10 cellular contexts compared by ENCODE assay signal in the genomic region with DNA sequence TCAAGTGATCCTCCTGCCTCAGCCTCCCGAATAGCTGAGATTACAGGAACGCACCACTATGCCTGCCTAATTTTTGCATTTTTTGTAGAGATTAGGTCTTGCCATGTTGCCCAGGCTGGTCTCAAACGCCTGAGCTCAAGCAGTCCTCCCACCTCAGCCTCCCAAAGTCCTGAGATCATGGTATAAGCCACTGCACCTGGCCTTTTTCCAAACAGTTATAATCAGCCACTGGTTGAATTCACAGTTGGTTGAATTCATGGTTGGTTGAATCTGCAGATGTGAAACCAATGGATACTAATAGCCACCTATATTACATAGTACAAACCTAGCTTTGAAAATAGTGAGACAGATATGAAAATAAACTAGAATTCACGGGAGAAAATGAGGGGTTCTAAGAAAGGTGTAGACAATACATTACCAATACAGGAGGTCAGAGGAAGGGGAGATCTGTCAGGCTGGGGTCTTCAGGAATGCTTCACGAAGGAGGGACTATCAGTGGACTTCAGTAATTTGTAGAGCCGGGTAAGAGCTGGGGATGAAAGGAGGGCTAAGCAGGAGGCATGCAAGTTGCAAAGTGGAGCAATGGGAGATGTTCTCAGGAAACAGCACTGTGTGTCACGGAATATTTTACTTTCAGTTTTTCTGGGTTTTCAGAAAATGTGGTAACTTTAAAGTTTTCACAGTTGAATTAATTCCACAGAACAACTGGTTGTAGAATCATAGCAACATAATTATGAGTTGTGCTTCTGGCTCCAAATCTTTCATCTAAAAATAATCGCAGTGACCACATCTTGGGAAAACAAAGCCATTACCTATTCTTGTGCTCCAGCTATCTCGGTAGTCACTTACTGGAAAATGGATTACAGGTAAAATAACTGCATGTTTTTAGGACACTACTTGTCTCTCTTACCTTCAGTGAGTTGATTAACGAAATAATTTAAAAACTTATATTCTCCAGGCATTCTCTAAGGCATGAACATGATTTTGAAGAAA. TPM values are rescaled to one million over a fixed set of nuclear protein-coding genes. Genes with fewer than 3 reads are reported as not detected.
A peak's percentile ranks its signal among the peaks of the same experiment; 100 is the strongest.
DNase-seq lines count a peak whose midpoint lies in the region; ATAC-seq and TF ChIP-seq lines count a peak whose summit lies in the region.
"Had no signal": no experiment of that assay in that cellular context is flagged by ENCODE, and none has a peak within 500 bp of the region (broad histone marks: within the 10 kb centered on the region; RNA-seq: fewer than 3 reads in every experiment).

No MANE protein-coding gene starts in this region.

- H4K20me1 ChIP-seq in OCI-LY7 (ENCODE audit: insufficient read depth, low read length) = 0 out of 2 replicates have a peak, but pooled peaks cover 5% of the 10 kb centered on the region

- no peak overlapping the region for H2AFZ ChIP-seq in OCI-LY7 (ENCODE audit: low read length)

- H2AK5ac ChIP-seq in mesendoderm (ENCODE audit: low read length) = no peak overlapping the region

- H4K5ac ChIP-seq in mesendoderm (ENCODE audit: low read length) = no peak overlapping the region

- peak; percentile 39 for DNase-seq in AG20443 (ENCODE audit: low spot score)
- no peak for DNase-seq in OCI-LY7 (ENCODE audit: low spot score)
- peak; percentile 15 for DNase-seq in inferior parietal cortex (ENCODE audit: extremely low spot score)
- DNase-seq in mesendoderm = no peak
- no peak for DNase-seq in SIG-M5 treated with dmso at 0.1 percent for 504 hours (lab: John Stamatoyannopoulos, UW; ENCODE audit: unreplicated experiment)
- DNase-seq in erythroblast (lab: John Stamatoyannopoulos, UW) = no peak
- DNase-seq: activated CD4-positive, CD25-positive, alpha-beta regulatory T cell; NCI-H1930 had no signal

- H2BK15ac ChIP-seq in mesendoderm (replicated peaks; ENCODE audit: low read depth) = no peak overlapping the region

- peaks cover 4% of the 10 kb centered on the region; the same call in 1 of the 2 replicates for H3K36me3 ChIP-seq in OCI-LY7 (ENCODE audit: insufficient read depth, low read length)
- H3K36me3 ChIP-seq in mesendoderm (ENCODE audit: control insufficient read depth, insufficient read depth, low read length) = no peaks in the 10 kb centered on the region

- no peak overlapping the region for H3K18ac ChIP-seq in mesendoderm (ENCODE audit: low read length)

- no peak for TF ChIP-seq CTCF in OCI-LY7 (conservative IDR thresholded peaks at IDR 0.05; ENCODE audit: low read length)

- no peak overlapping the region for H3K9ac ChIP-seq in mesendoderm (ENCODE audit: low read length)

- H3K9me2 ChIP-seq in OCI-LY7 (ENCODE audit: insufficient read depth, low read length) = no peaks in the 10 kb centered on the region

- CTCF ChIA-PET in OCI-LY7 (lab: Charles Lee; ENCODE audit: unreplicated experiment) = no interaction called here

- H3K79me2 ChIP-seq in OCI-LY7 (ENCODE audit: insufficient read depth, low read depth, low read length) (no peaks in the 10 kb centered on the region), mesendoderm (ENCODE audit: control insufficient read depth, insufficient read depth, low read length) (no peaks in the 10 kb centered on the region)

- WGBS in mesendoderm (ENCODE audit: extremely low coverage, insufficient coverage, low lambda C conversion rate) = no CpG with 5 or more reads among the region's 10 CpGs

- peaks cover 17% of the 10 kb centered on the region for H3K4me1 ChIP-seq in OCI-LY7 (ENCODE audit: insufficient read depth, low read length, poor library complexity, severe bottlenecking)
- no peaks in the 10 kb centered on the region for H3K4me1 ChIP-seq in mesendoderm (ENCODE audit: control insufficient read depth, low read depth, low read length)

- no peak overlapping the region for H4K8ac ChIP-seq in mesendoderm (ENCODE audit: low read depth, low read length)

- H3K27ac ChIP-seq in OCI-LY7 (ENCODE audit: low read depth, low read length, poor library complexity, severe bottlenecking) = no peak overlapping the region
- no peak overlapping the region for H3K27ac ChIP-seq in mesendoderm (ENCODE audit: low read depth, low read length)

- H2BK120ac ChIP-seq in mesendoderm (ENCODE audit: low read depth, low read length) = no peak overlapping the region

- no peaks in the 10 kb centered on the region for H3K27me3 ChIP-seq in mesendoderm (ENCODE audit: insufficient read depth, low read length, poor library complexity)

- no peaks in the 10 kb centered on the region for H3K79me1 ChIP-seq in mesendoderm (ENCODE audit: low read length)

- peak; percentile 64 for ATAC-seq in GM18511 (IDR thresholded peaks at IDR 0.05; ENCODE audit: unreplicated experiment)
- no peak for ATAC-seq in HG03175 (IDR thresholded peaks at IDR 0.05; ENCODE audit: unreplicated experiment)

- H3K4ac ChIP-seq in mesendoderm (ENCODE audit: low read depth, low read length) = no peak overlapping the region

- no peak for TF ChIP-seq POLR2A in erythroblast (IDR thresholded peaks at IDR 0.05; ENCODE audit: low read length)

- POLR2A ChIA-PET in OCI-LY7 (lab: Charles Lee) = interaction anchor here (0.7 to 1.4 kb wide), 4 partner anchors 15 to 45 kb away, joined by 3 to 6 read pairs (median 4); no protein-coding TSS in a partner anchor

- no peak overlapping the region for H3K23ac ChIP-seq in mesendoderm (ENCODE audit: low read length)

- H3K4me3 ChIP-seq in OCI-LY7 (ENCODE audit: low read depth, low read length, poor library complexity, severe bottlenecking) (no peak overlapping the region), mesendoderm (ENCODE audit: low read length) (no peak overlapping the region)

- H3K9me3 ChIP-seq in OCI-LY7 (ENCODE audit: low read length) = no peaks in the 10 kb centered on the region

- intact Hi-C loops in OCI-LY7 (cut with micrococcal nuclease; ENCODE audit: unreplicated experiment) = no loop called here

- H3K56ac ChIP-seq in mesendoderm (ENCODE audit: low read length) = no peak overlapping the region

- no TSS peak for BruUV-seq in OCI-LY7 (replicated peaks; lab: Mats Ljungman, UMichigan)

- H3K4me2 ChIP-seq in OCI-LY7 (ENCODE audit: low read length) = peak overlapping the region; percentile 37
- no peak overlapping the region for H3K4me2 ChIP-seq in mesendoderm (ENCODE audit: low read length)

- H2BK5ac ChIP-seq in mesendoderm (ENCODE audit: low read length) = no peak overlapping the region

RNA-seq across cellular contexts. Expression of gene CEP85L, which starts 12.9 kb away (rescaled TPM):
- total RNA-seq in OCI-LY7 (2014; rRNA removed; shearing (Covaris generic)) = 7.4 and 9.6 TPM in 2 replicates
- total RNA-seq in OCI-LY7 (2022) = 12.0 and 15.4 TPM in 2 replicates
- polyA plus RNA-seq in mesendoderm (2013, experiment 1 of 2) = 3.1 TPM
- polyA plus RNA-seq in mesendoderm (2013, experiment 2 of 2) = 3.5 TPM

Comparison
In these comparisons a context has a peak if more than half of its experiments do, and no peak if none do; other contexts are left out.
1. DNase-seq: peak in AG20443 (single experiment) and inferior parietal cortex (single experiment); none in OCI-LY7 (single experiment), mesendoderm (single experiment), SIG-M5 treated with dmso at 0.1 percent for 504 hours (single experiment) and erythroblast (0 of 2).